Comparison of ENCODE assay signal across 16 cellular contexts in genomic region chr12:110109837-110110535, GRCh38. TPM values are rescaled to one million over a fixed set of nuclear protein-coding genes. Genes with fewer than 3 reads are reported as not detected.
DNase-seq lines count a peak whose midpoint lies in the region; ATAC-seq and TF ChIP-seq lines count a peak whose summit lies in the region.
"Had no signal": no experiment of that assay in that cellular context is flagged by ENCODE, and none has a peak within 500 bp of the region (broad histone marks: within the 10 kb centered on the region; RNA-seq: fewer than 3 reads in every experiment).

No MANE protein-coding gene starts in this region.

- H3K27ac ChIP-seq in heart right ventricle: peak overlapping the region; percentile 64 to 88 (median 80)
- peak overlapping the region; percentile 90 for H3K27ac ChIP-seq in uterus
- H3K27ac ChIP-seq in trophoblast cell (ENCODE audit: low read depth, low read length): no peak overlapping the region

- no peaks in the 10 kb centered on the region for H3K36me3 ChIP-seq in heart right ventricle
- no peaks in the 10 kb centered on the region for H3K36me3 ChIP-seq in uterus
- H3K36me3 ChIP-seq in trophoblast cell (ENCODE audit: control insufficient read depth in 1 of 2, insufficient read depth in 2 of 2, low read length in 2 of 2): no peaks in the 10 kb centered on the region

- H2BK120ac ChIP-seq in trophoblast cell (ENCODE audit: insufficient read depth, low read length, poor library complexity): no peak overlapping the region

- intact Hi-C loops in heart right ventricle (cut with DNase I) (loop anchor here in 7 of 10 donors (2.0 to 10.0 kb wide), 7 partner anchors 112 to 775 kb away; partner anchors contain the start of gene ATP2A2 (in 2 of the 7)), Right ventricle myocardium inferior (cut with DNase I) (loop anchor here (2.0 to 10.0 kb wide), 2 partner anchors 137 to 175 kb away; partner anchors contain the start of gene ATP2A2), uterus (cut with DNase I; ENCODE audit: low total_unique reads) (loop anchor here (10.0 kb wide), 1 partner anchor 125 kb away; no protein-coding TSS in a partner anchor)

- H3K4me1 Mint-ChIP-seq in progenitor cell of endocrine pancreas (ENCODE audit: low read depth): peaks cover 21% of the 10 kb centered on the region
- H3K4me1 Mint-ChIP-seq: activated CD8-positive, alpha-beta memory T cell treated with anti-CD3 and anti-CD28 coated beads, Interleukin-2, amount 10 ng/mL, durations not matched to agents 7 days and 5 days; activated naive CD4-positive, alpha-beta T cell treated with anti-CD3 and anti-CD28 coated beads, Interleukin-2, amount 50 U/mL, for 24 hours had no signal

- peak overlapping the region; percentile 95 for H3K27ac Mint-ChIP-seq in progenitor cell of endocrine pancreas
- H3K27ac Mint-ChIP-seq: activated CD8-positive, alpha-beta memory T cell treated with anti-CD3 and anti-CD28 coated beads, Interleukin-2, amount 10 ng/mL, durations not matched to agents 7 days and 5 days; activated naive CD4-positive, alpha-beta T cell treated with anti-CD3 and anti-CD28 coated beads, Interleukin-2, amount 50 U/mL, for 24 hours had no signal

- H3K4me3 Mint-ChIP-seq in progenitor cell of endocrine pancreas (ENCODE audit: low read depth): no peak overlapping the region
- H3K4me3 Mint-ChIP-seq: activated CD8-positive, alpha-beta memory T cell treated with anti-CD3 and anti-CD28 coated beads, Interleukin-2, amount 10 ng/mL, durations not matched to agents 7 days and 5 days; activated naive CD4-positive, alpha-beta T cell treated with anti-CD3 and anti-CD28 coated beads, Interleukin-2, amount 50 U/mL, for 24 hours had no signal

- H4K12ac ChIP-seq in trophoblast cell (ENCODE audit: low read depth, low read length): no peak overlapping the region

- H3K9me3 ChIP-seq in heart right ventricle (no peaks in the 10 kb centered on the region), uterus (no peaks in the 10 kb centered on the region), trophoblast cell (ENCODE audit: insufficient read depth, low read depth, low read length) (peaks cover 4% of the 10 kb centered on the region)

- TF ChIP-seq CTCF in heart right ventricle (IDR thresholded peaks at IDR 0.05): no peak
- no peak for TF ChIP-seq CTCF in fibroblast of pulmonary artery (IDR thresholded peaks at IDR 0.05; ENCODE audit: low read length, missing control alignments)
- no peak for TF ChIP-seq CTCF in progenitor cell of endocrine pancreas (IDR thresholded peaks at IDR 0.05; ENCODE audit: unreplicated experiment)
- TF ChIP-seq CTCF in uterus (IDR thresholded peaks at IDR 0.05): no peak

- H3K4me1 ChIP-seq in heart right ventricle (peaks cover 8 to 42% (median 28%) of the 10 kb centered on the region in 9 donors), uterus (peaks cover 0 to 17% of the 10 kb centered on the region in 2 donors), trophoblast cell (ENCODE audit: control insufficient read depth in 1 of 2, insufficient read depth in 2 of 2, low read length in 2 of 2) (peaks cover 6 to 10% of the 10 kb centered on the region in 2 experiments)

- no peak overlapping the region for H3K9ac ChIP-seq in trophoblast cell (ENCODE audit: low read length)

- H3K4ac ChIP-seq in trophoblast cell (ENCODE audit: low read depth, low read length): no peak overlapping the region

- no peak overlapping the region for H3K18ac ChIP-seq in trophoblast cell (ENCODE audit: low read length)

- no peak overlapping the region for H3K4me3 ChIP-seq in heart right ventricle
- peak overlapping the region; percentile 27 for H3K4me3 ChIP-seq in fibroblast of pulmonary artery (replicated peaks; ENCODE audit: low read depth, low read length)
- H3K4me3 ChIP-seq in uterus: no peak overlapping the region
- no peak overlapping the region for H3K4me3 ChIP-seq in trophoblast cell (ENCODE audit: low read depth, low read length)
- H3K4me3 ChIP-seq: GM12878 had no signal

- no peak overlapping the region for H4K8ac ChIP-seq in trophoblast cell (ENCODE audit: low read depth, low read length)

- H3K27me3 ChIP-seq in heart right ventricle: no peaks in the 10 kb centered on the region
- H3K27me3 ChIP-seq in uterus: no peaks in the 10 kb centered on the region
- H3K27me3 ChIP-seq in trophoblast cell (ENCODE audit: insufficient read depth, low read length): no peaks in the 10 kb centered on the region

- no peak overlapping the region for H4K91ac ChIP-seq in trophoblast cell (ENCODE audit: low read depth, low read length)

- H2BK12ac ChIP-seq in trophoblast cell (ENCODE audit: low read length): no peak overlapping the region

- H3K36me3 Mint-ChIP-seq in progenitor cell of endocrine pancreas (ENCODE audit: insufficient read depth): no peaks in the 10 kb centered on the region
- H3K36me3 Mint-ChIP-seq: activated CD8-positive, alpha-beta memory T cell treated with anti-CD3 and anti-CD28 coated beads, Interleukin-2, amount 10 ng/mL, durations not matched to agents 7 days and 5 days; activated naive CD4-positive, alpha-beta T cell treated with anti-CD3 and anti-CD28 coated beads, Interleukin-2, amount 50 U/mL, for 24 hours had no signal

- H3K23ac ChIP-seq in trophoblast cell (ENCODE audit: low read length): no peak overlapping the region

- no peak overlapping the region for H3K14ac ChIP-seq in trophoblast cell (ENCODE audit: low read length)

- no peak overlapping the region for H2BK5ac ChIP-seq in trophoblast cell (ENCODE audit: low read depth, low read length, poor library complexity)

- no peaks in the 10 kb centered on the region for H3K9me3 Mint-ChIP-seq in progenitor cell of endocrine pancreas (ENCODE audit: low read depth)
- H3K9me3 Mint-ChIP-seq: activated naive CD4-positive, alpha-beta T cell treated with anti-CD3 and anti-CD28 coated beads, Interleukin-2, amount 50 U/mL, for 24 hours had no signal

- ATAC-seq in heart right ventricle (no peak), Right ventricle myocardium inferior (no peak)
- ATAC-seq: activated CD8-positive, alpha-beta memory T cell treated with anti-CD3 and anti-CD28 coated beads, Interleukin-2, amount 10 ng/mL, durations not matched to agents 7 days and 5 days; GM12878 had no signal

- no peak overlapping the region for H2AFZ ChIP-seq in trophoblast cell (ENCODE audit: insufficient read depth, low read length, poor library complexity)

- DNase-seq in heart right ventricle (no peak), Right ventricle myocardium inferior (ENCODE audit: missing footprints) (no peak), fibroblast of pulmonary artery (ENCODE audit: low read depth) (no peak), progenitor cell of endocrine pancreas (ENCODE audit: low spot score, unreplicated experiment) (no peak), uterus (no peak), trophoblast cell (no peak), NCI-H2107 (lab: John Stamatoyannopoulos, UW) (no peak)
- no peak for DNase-seq in activated CD8-positive, alpha-beta memory T cell treated with anti-CD3 and anti-CD28 coated beads, Interleukin-2, amount 50 U/mL, for 4 hours
- DNase-seq: ACHN; activated CD8-positive, alpha-beta memory T cell treated with anti-CD3 and anti-CD28 coated beads, Interleukin-2, amount 10 ng/mL, durations not matched to agents 7 days and 5 days; cortex of kidney; NCI-H1105; NCI-H510A; SHP77 treated with DMSO at 0.1 percent for 48 hours had no signal

- no peaks in the 10 kb centered on the region for H3K79me2 ChIP-seq in trophoblast cell (ENCODE audit: control insufficient read depth, insufficient read depth, low read length, poor library complexity)

- H3K4me2 ChIP-seq in trophoblast cell (ENCODE audit: low read length): no peak overlapping the region

- peaks cover 2% of the 10 kb centered on the region for H3K27me3 Mint-ChIP-seq in progenitor cell of endocrine pancreas

- TF ChIP-seq POLR2A in uterus (IDR thresholded peaks at IDR 0.05): no peak

- no peak overlapping the region for H2AK5ac ChIP-seq in trophoblast cell (ENCODE audit: low read length)

- WGBS in heart right ventricle, 2 donors: 65 to 66% methylated on average over 2 of the region's 2 CpGs
- WGBS in trophoblast cell (ENCODE audit: extremely low coverage, insufficient coverage, insufficient read length): no CpG with 5 or more reads among the region's 2 CpGs

- no peaks in the 10 kb centered on the region for H3K79me1 ChIP-seq in trophoblast cell (ENCODE audit: low read length)

RNA-seq across cellular contexts. Expression of gene IFT81, which starts 14.2 kb away (rescaled TPM):
- total RNA-seq in heart right ventricle: 10 to 100 TPM in 2 of 10 donors, 1 to 10 TPM in 8; 7.5 to 11.7 (median 8.5) TPM
- 1 to 10 TPM; 5.1 TPM for polyA plus RNA-seq in heart right ventricle
- total RNA-seq in Right ventricle myocardium inferior: 8.1 TPM
- 46.1 and 48.7 TPM in 2 replicates for total RNA-seq in progenitor cell of endocrine pancreas
- 10 to 100 TPM in 3 of 4 donors, 1 to 10 TPM in 1; 6.9 to 40.6 (median 20.7) TPM for total RNA-seq in uterus
- polyA plus RNA-seq in trophoblast cell (2013): 5.7 and 6.3 TPM in 2 replicates
